Comparison of ENCODE assay signal across 8 cellular contexts in the genomic region with DNA sequence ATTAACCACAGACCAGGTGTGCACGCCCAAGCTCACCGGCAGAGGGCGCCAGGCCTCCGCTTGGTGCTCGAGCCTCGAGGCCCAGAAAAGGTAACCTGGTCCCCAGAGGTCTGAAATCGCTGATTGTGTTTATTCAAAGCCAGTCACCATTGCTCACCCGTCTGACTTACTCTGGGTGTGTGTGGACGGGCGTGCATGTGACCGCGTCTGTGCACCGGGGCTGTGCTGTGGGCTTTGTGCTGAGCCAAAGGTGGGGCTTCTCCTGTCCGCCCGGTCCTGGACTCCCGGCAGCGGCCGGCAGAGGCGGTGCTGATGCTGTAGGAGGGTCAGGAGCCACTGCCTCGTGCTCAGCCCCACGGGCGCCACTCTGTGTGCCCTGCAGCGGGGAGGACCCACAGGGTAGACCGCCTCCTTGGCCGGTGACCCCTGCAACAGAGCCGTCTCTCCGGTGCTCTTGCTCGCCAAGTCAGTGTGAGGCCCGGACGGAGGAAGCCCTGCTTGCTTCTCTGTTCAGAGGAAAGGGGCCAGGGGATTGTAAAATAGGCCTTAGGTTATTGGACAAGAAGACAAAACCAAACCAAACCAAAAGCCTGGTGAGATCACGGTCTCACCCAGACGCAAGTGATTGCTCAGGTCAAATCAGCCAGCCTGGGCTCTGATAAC. TPM values are rescaled to one million over a fixed set of nuclear protein-coding genes. Genes with fewer than 3 reads are reported as not detected.
DNase-seq lines count a peak whose midpoint lies in the region; ATAC-seq, FAIRE-seq and TF ChIP-seq lines count a peak whose summit lies in the region.

No MANE protein-coding gene starts in this region.

- peak; percentile 95 for TF ChIP-seq RAD21 in HepG2 (CRISPR knock-in tag; IDR thresholded peaks at IDR 0.05)

- no peak for TF ChIP-seq EP300 in HepG2 (IDR thresholded peaks at IDR 0.05; ENCODE audit: low read depth in 2 of 2, low read length in 2 of 2)
- no peak for TF ChIP-seq EP300 in HepG2 (CRISPR knock-in tag; IDR thresholded peaks at IDR 0.05; ENCODE audit: borderline replicate concordance)

- peak overlapping the region; percentile 60 for H3K4me3 Mint-ChIP-seq in activated CD4-positive, alpha-beta T cell treated with anti-CD3 and anti-CD28 coated beads, Interleukin-2, amount 10 ng/mL, durations not matched to agents 7 days and 5 days

- FAIRE-seq in HepG2 (lab: Jason Lieb, UNC), result peak; percentile 43

- 0 out of 2 replicates have a peak, but pooled peaks cover 2% of the 10 kb centered on the region for H4K20me1 ChIP-seq in HepG2 (ENCODE audit: insufficient read depth, low read length)

- H2AFZ ChIP-seq in HepG2 (ENCODE audit: low read length), result no peak overlapping the region

- H3K36me3 ChIP-seq in HepG2 (replicated peaks in 1 of 2; ENCODE audit: control insufficient read depth in 1 of 2, insufficient read depth in 2 of 2, low read length in 2 of 2), result no peaks in the 10 kb centered on the region

- TF ChIP-seq POLR2A in HepG2 (IDR thresholded peaks at IDR 0.05; ENCODE audit: insufficient read depth in 1 of 2, low read depth in 2 of 2, low read length in 2 of 2), result no peak

- peak; percentile 44 for ATAC-seq in GM19043 (IDR thresholded peaks at IDR 0.05; ENCODE audit: low read depth, unreplicated experiment)
- peak; percentile 62 for ATAC-seq in HG03432 (IDR thresholded peaks at IDR 0.05; ENCODE audit: unreplicated experiment)
- peak; percentile 97 for ATAC-seq in HepG2

- H3K79me2 ChIP-seq in HepG2 (ENCODE audit: insufficient read depth, low read length), result no peaks in the 10 kb centered on the region

- peaks cover 1 to 30% of the 10 kb centered on the region in 2 experiments; a peak in 3 of 5 replicates for H3K27me3 ChIP-seq in HepG2 (ENCODE audit: control insufficient read depth in 1 of 2, insufficient read depth in 2 of 2, low read length in 2 of 2)

- no TSS peak for BruUV-seq in HepG2 (replicated peaks; lab: Mats Ljungman, UMichigan)

- H3K9ac ChIP-seq in HepG2 (ENCODE audit: insufficient read depth, low read depth, low read length), result no peak overlapping the region

- H3K27ac ChIP-seq in coronary artery (peak overlapping the region; percentile 74 to 92), HepG2 (ENCODE audit: extremely low read length, insufficient read depth, low read length) (no peak overlapping the region)

- WGBS in HepG2 (ENCODE audit: low lambda C conversion rate), result 18% methylated on average over 18 of the region's 32 CpGs

- H3K9me3 ChIP-seq in HepG2 (ENCODE audit: low read length), result no peaks in the 10 kb centered on the region

- peak overlapping the region; percentile 78 for H3K4me2 ChIP-seq in HepG2 (ENCODE audit: low read depth, low read length)

- peak; percentile 75 for DNase-seq in AG20443 (ENCODE audit: low spot score)
- DNase-seq in NCI-H460 (ENCODE audit: extremely low read depth, low read depth), result peak; percentile 87
- DNase-seq in activated CD4-positive, alpha-beta T cell treated with anti-CD3 and anti-CD28 coated beads, Interleukin-2, amount 10 ng/mL, durations not matched to agents 7 days and 5 days, result peak; percentile 93
- peak; percentile 94 for DNase-seq in coronary artery (ENCODE audit: low spot score)
- DNase-seq in HepG2 (ENCODE audit: low spot score), result peak; percentile 58
- DNase-seq in stimulated activated CD4-positive, alpha-beta T cell treated with anti-CD3 and anti-CD28 coated beads, Interleukin-4, amount 100 ng/mL, for 24 hours, result peak; percentile 95

- H3K4me3 ChIP-seq in coronary artery (peak overlapping the region; percentile 65), HepG2 (replicated peaks in 1 of 3; ENCODE audit: insufficient read depth in 1 of 3, low read depth in 2 of 3, low read length in 3 of 3) (peak overlapping the region in 2 of 3 experiments; percentile 28 to 65; a peak in 4 of 6 replicates)

- POLR2A ChIA-PET in activated CD4-positive, alpha-beta T cell treated with anti-CD3 and anti-CD28 coated beads, Interleukin-2, amount 10 ng/mL, durations not matched to agents 7 days and 5 days (lab: Charles Lee), result no interaction called here
- POLR2A ChIA-PET in HepG2 (lab: Yijun Ruan, JAX), result interaction anchor here (0.7 to 1.0 kb wide), 2 partner anchors 18 to 32 kb away, joined by 5 to 6 read pairs; a partner anchor contains a TSS

- peaks cover 77% of the 10 kb centered on the region for H3K4me1 Mint-ChIP-seq in activated CD4-positive, alpha-beta T cell treated with anti-CD3 and anti-CD28 coated beads, Interleukin-2, amount 10 ng/mL, durations not matched to agents 7 days and 5 days

- intact Hi-C loops in HepG2 (cut with micrococcal nuclease; ENCODE audit: unreplicated experiment), result loop anchor here (1.0 to 5.0 kb wide), 3 partner anchors 54 to 214 kb away; no protein-coding TSS in a partner anchor

- peak overlapping the region; percentile 86 for H3K27ac Mint-ChIP-seq in activated CD4-positive, alpha-beta T cell treated with anti-CD3 and anti-CD28 coated beads, Interleukin-2, amount 10 ng/mL, durations not matched to agents 7 days and 5 days

- in situ Hi-C loops in HepG2 (cut with HindIII; ENCODE audit: extremely low pct_ligation_motif_present, low pct_unique_long_range_greater_than_20kb), result loop anchor here (5.0 to 10.0 kb wide), 4 partner anchors 51 to 236 kb away; no protein-coding TSS in a partner anchor

- no peaks in the 10 kb centered on the region for H3K36me3 Mint-ChIP-seq in activated CD4-positive, alpha-beta T cell treated with anti-CD3 and anti-CD28 coated beads, Interleukin-2, amount 10 ng/mL, durations not matched to agents 7 days and 5 days (ENCODE audit: low read depth)

- no peaks in the 10 kb centered on the region for H3K9me3 Mint-ChIP-seq in activated CD4-positive, alpha-beta T cell treated with anti-CD3 and anti-CD28 coated beads, Interleukin-2, amount 10 ng/mL, durations not matched to agents 7 days and 5 days

- peak; percentile 99 for TF ChIP-seq CTCF in coronary artery (IDR thresholded peaks at IDR 0.05)
- peak; percentile 98 for TF ChIP-seq CTCF in HepG2 (CRISPR knock-in tag; IDR thresholded peaks at IDR 0.05)

- H3K27me3 Mint-ChIP-seq in activated CD4-positive, alpha-beta T cell treated with anti-CD3 and anti-CD28 coated beads, Interleukin-2, amount 10 ng/mL, durations not matched to agents 7 days and 5 days, result no peaks in the 10 kb centered on the region

- peaks cover 11% of the 10 kb centered on the region; the same call in 1 of the 2 replicates for H3K4me1 ChIP-seq in HepG2 (ENCODE audit: insufficient read depth, low read length)

- CTCF ChIA-PET in activated CD4-positive, alpha-beta T cell treated with anti-CD3 and anti-CD28 coated beads, Interleukin-2, amount 10 ng/mL, durations not matched to agents 7 days and 5 days (lab: Charles Lee), result interaction anchor here (0.7 to 7.3 kb wide), 19 partner anchors 11 to 247 kb away, joined by 3 to 299 read pairs (median 8); a partner anchor contains a TSS
- CTCF ChIA-PET in HepG2 (lab: Yijun Ruan, JAX; ENCODE audit: low intra/inter-chr PET ratio, low total read pairs), result interaction anchor here (0.7 to 3.1 kb wide), 6 partner anchors 12 to 78 kb away, joined by 3 to 41 read pairs (median 3); a partner anchor contains a TSS

RNA-seq across cellular contexts. Expression of a gene that starts 32.0 kb away (rescaled TPM):
- total RNA-seq in NCI-H460 (2014; rRNA removed; shearing (Covaris generic)), result 19.6 and 19.9 TPM in 2 replicates
- polyA plus RNA-seq in NCI-H460 (2014; cell fraction: nucleus; rRNA removed), result 3.1 and 7.2 TPM in 2 replicates
- total RNA-seq in activated CD4-positive, alpha-beta T cell treated with anti-CD3 and anti-CD28 coated beads, Interleukin-2, amount 10 ng/mL, durations not matched to agents 7 days and 5 days, result 10 to 100 TPM; 73.6 to 82.3 TPM
- 18.3 and 18.7 TPM in 2 replicates for total RNA-seq in HepG2 (2016; rRNA removed; fragmentation: Illumina TruSeq; extraction: Trizol)
- 2.8 and 3.5 TPM in 2 replicates for total RNA-seq in HepG2 (2016; cell fraction: cytosol; rRNA removed; fragmentation: Illumina TruSeq; extraction: Trizol; ENCODE audit: low read depth)
- total RNA-seq in HepG2 (2016; cell fraction: insoluble cytoplasmic fraction; rRNA removed; fragmentation: Illumina TruSeq; extraction: Trizol), result 15.4 and 19.8 TPM in 2 replicates
- total RNA-seq in HepG2 (2016; cell fraction: membrane; rRNA removed; fragmentation: Illumina TruSeq; extraction: Trizol), result 11.7 and 12.9 TPM in 2 replicates
- 11.8 and 13.3 TPM in 2 replicates for total RNA-seq in HepG2 (2016; cell fraction: nucleus; rRNA removed; fragmentation: Illumina TruSeq; extraction: Trizol)
- 13.6 and 16.7 TPM in 2 replicates for polyA plus RNA-seq in HepG2 (2011; rRNA removed)
- 11.2 and 13.0 TPM in 2 replicates for polyA plus RNA-seq in HepG2 (2011; cell fraction: cytosol; rRNA removed)
- 8.6 and 10.6 TPM in 2 replicates for polyA plus RNA-seq in HepG2 (2011; cell fraction: nucleus; rRNA removed)
- polyA plus RNA-seq in HepG2 (2012), result 4.4 and 7.3 TPM in 2 replicates
- 2.1 and 2.2 TPM in 2 replicates for polyA plus RNA-seq in HepG2 (2016; cell fraction: cytosol; fragmentation: Illumina TruSeq; extraction: Trizol; ENCODE audit: low read depth)
- polyA plus RNA-seq in HepG2 (2016; cell fraction: insoluble cytoplasmic fraction; fragmentation: Illumina TruSeq; extraction: Trizol; ENCODE audit: low read depth), result 18.8 and 19.2 TPM in 2 replicates
- 6.5 and 7.0 TPM in 2 replicates for polyA plus RNA-seq in HepG2 (2016; cell fraction: membrane; fragmentation: Illumina TruSeq; extraction: Trizol; ENCODE audit: low read depth)
- polyA plus RNA-seq in HepG2 (2016; cell fraction: nucleus; fragmentation: Illumina TruSeq; extraction: Trizol; ENCODE audit: insufficient read depth, low read depth), result 18.0 and 19.6 TPM in 2 replicates
- polyA minus RNA-seq in HepG2 (2011; rRNA and poly(A)+ RNA removed; ENCODE audit: low replicate concordance), result 9.6 and 12.5 TPM in 2 replicates
- 8.5 and 9.2 TPM in 2 replicates for polyA minus RNA-seq in HepG2 (2011; cell fraction: cytosol; rRNA and poly(A)+ RNA removed)
- 4.9 and 8.8 TPM in 2 replicates for polyA minus RNA-seq in HepG2 (2011; cell fraction: nucleus; rRNA and poly(A)+ RNA removed)

RNA-seq across cellular contexts. Expression of a gene that starts 43.9 kb away (rescaled TPM):
- not detected in 2 replicates for total RNA-seq in NCI-H460 (2014; rRNA removed; shearing (Covaris generic))
- polyA plus RNA-seq in NCI-H460 (2014; cell fraction: nucleus; rRNA removed), result not detected in 2 replicates
- under 1 TPM; 0.30 to 0.42 TPM for total RNA-seq in activated CD4-positive, alpha-beta T cell treated with anti-CD3 and anti-CD28 coated beads, Interleukin-2, amount 10 ng/mL, durations not matched to agents 7 days and 5 days
- not detected in 2 replicates for total RNA-seq in HepG2 (2016; rRNA removed; fragmentation: Illumina TruSeq; extraction: Trizol)
- total RNA-seq in HepG2 (2016; cell fraction: cytosol; rRNA removed; fragmentation: Illumina TruSeq; extraction: Trizol; ENCODE audit: low read depth), result not detected in 2 replicates
- total RNA-seq in HepG2 (2016; cell fraction: insoluble cytoplasmic fraction; rRNA removed; fragmentation: Illumina TruSeq; extraction: Trizol), result not detected in 2 replicates
- not detected in 2 replicates for total RNA-seq in HepG2 (2016; cell fraction: membrane; rRNA removed; fragmentation: Illumina TruSeq; extraction: Trizol)
- not detected in 2 replicates for total RNA-seq in HepG2 (2016; cell fraction: nucleus; rRNA removed; fragmentation: Illumina TruSeq; extraction: Trizol)
- not detected in 2 replicates for polyA plus RNA-seq in HepG2 (2011; rRNA removed)
- polyA plus RNA-seq in HepG2 (2011; cell fraction: cytosol; rRNA removed), result not detected in 2 replicates
- polyA plus RNA-seq in HepG2 (2011; cell fraction: nucleus; rRNA removed), result not detected in 2 replicates
- not detected in 2 replicates for polyA plus RNA-seq in HepG2 (2012)
- not detected in 2 replicates for polyA plus RNA-seq in HepG2 (2016; cell fraction: cytosol; fragmentation: Illumina TruSeq; extraction: Trizol; ENCODE audit: low read depth)
- not detected in 2 replicates for polyA plus RNA-seq in HepG2 (2016; cell fraction: insoluble cytoplasmic fraction; fragmentation: Illumina TruSeq; extraction: Trizol; ENCODE audit: low read depth)
- polyA plus RNA-seq in HepG2 (2016; cell fraction: membrane; fragmentation: Illumina TruSeq; extraction: Trizol; ENCODE audit: low read depth), result not detected in 2 replicates
- not detected in 2 replicates for polyA plus RNA-seq in HepG2 (2016; cell fraction: nucleus; fragmentation: Illumina TruSeq; extraction: Trizol; ENCODE audit: insufficient read depth, low read depth)
- 0.16 TPM in 1 of 2 replicates, not detected in the other for polyA minus RNA-seq in HepG2 (2011; rRNA and poly(A)+ RNA removed; ENCODE audit: low replicate concordance)
- polyA minus RNA-seq in HepG2 (2011; cell fraction: cytosol; rRNA and poly(A)+ RNA removed), result not detected in 2 replicates
- polyA minus RNA-seq in HepG2 (2011; cell fraction: nucleus; rRNA and poly(A)+ RNA removed), result not detected in 2 replicates

Comparison
In these comparisons a context has a peak if more than half of its experiments do, and no peak if none do; other contexts are left out.
1. ATAC-seq: peak in every context shown above with its lines; median percentile 97 in HepG2; 62 in HG03432; 44 in GM19043.